Comparison of ENCODE assay signal across 1 cellular context in genomic region chr3:128547368-128547987, GRCh38.
TF ChIP-seq lines count a peak whose summit lies in the region.

No MANE protein-coding gene starts in this region.

TF ChIP-seq in HepG2, 621 proteins besides CTCF, POLR2A, EP300 and RAD21 (continued from another document):
- TF ChIP-seq FOSL2 (CRISPR knock-in tag; IDR thresholded peaks at IDR 0.05) (0 out of 2 replicates have a peak, but pooled peaks have one; percentile 25), ZNF687 (CRISPR knock-in tag; IDR thresholded peaks at IDR 0.05) (peak; percentile 34), MAFK (conservative IDR thresholded peaks at IDR 0.05 in 1 of 2, IDR thresholded peaks at IDR 0.05 in 1 of 2; ENCODE audit: low read length in 2 of 2) (peak; percentile 68 to 71), RARA (CRISPR knock-in tag; IDR thresholded peaks at IDR 0.05) (no peak), ZSCAN31 (CRISPR knock-in tag; IDR thresholded peaks at IDR 0.05; ENCODE audit: low read depth) (no peak)
